8 cellular contexts compared by ENCODE assay signal in genomic region chr15:39783244-39783820, GRCh38. TPM values are rescaled to one million over a fixed set of nuclear protein-coding genes. Genes with fewer than 3 reads are reported as not detected.
DNase-seq lines count a peak whose midpoint lies in the region; ATAC-seq, FAIRE-seq and TF ChIP-seq lines count a peak whose summit lies in the region.

No MANE protein-coding gene starts in this region.

- H3K4me3 Mint-ChIP-seq in activated CD4-positive, alpha-beta T cell treated with anti-CD3 and anti-CD28 coated beads for 36 hours: peak overlapping the region; percentile 74
- peak overlapping the region; percentile 83 for H3K4me3 Mint-ChIP-seq in activated naive CD8-positive, alpha-beta T cell treated with anti-CD3 and anti-CD28 coated beads, Interleukin-2, amount 50 U/mL, for 24 hours

- peak overlapping the region; percentile 84 for H3K9ac ChIP-seq in keratinocyte (ENCODE audit: control insufficient read depth, extremely low read depth, insufficient read depth, low read length)

- TF ChIP-seq CTCF in keratinocyte (optimal IDR thresholded peaks at IDR 0.05 in 1 of 3, IDR thresholded peaks at IDR 0.05 in 1 of 3, conservative IDR thresholded peaks at IDR 0.05 in 1 of 3; ENCODE audit: extremely low read depth in 1 of 3, insufficient read depth in 2 of 3, low read length in 3 of 3): no peak

- H4K20me1 ChIP-seq in keratinocyte (ENCODE audit: control insufficient read depth, extremely low read depth, insufficient read depth, low read length): no peaks in the 10 kb centered on the region

- intact Hi-C loops in activated CD4-positive, alpha-beta T cell treated with anti-CD3 and anti-CD28 coated beads for 36 hours (cut with DNase I, micrococcal nuclease): loop anchor here (2.0 to 10.0 kb wide), 10 partner anchors 149 to 1229 kb away; partner anchors contain the start of genes BAHD1 (in 1 of the 2), BMF (in 1 of the 2), CCDC32 (in 1 of the 2) and EIF2AK4 (in 1 of the 2)

- POLR2A ChIA-PET in activated CD4-positive, alpha-beta T cell treated with anti-CD3 and anti-CD28 coated beads for 36 hours (lab: Charles Lee): interaction anchor here (0.6 kb wide), 2 partner anchors 1092 to 1451 kb away, joined by 3 to 10 read pairs; no protein-coding TSS in a partner anchor

- FAIRE-seq in keratinocyte (lab: Jason Lieb, UNC): no peak

- no peaks in the 10 kb centered on the region for H3K36me3 ChIP-seq in keratinocyte (ENCODE audit: control insufficient read depth in 2 of 2, extremely low read depth in 1 of 2, insufficient read depth in 2 of 2, low read length in 2 of 2)

- peaks cover 11% of the 10 kb centered on the region for H3K4me1 ChIP-seq in keratinocyte (ENCODE audit: control insufficient read depth, extremely low read depth, insufficient read depth, low read length)

- CTCF ChIA-PET in activated CD4-positive, alpha-beta T cell treated with anti-CD3 and anti-CD28 coated beads for 36 hours (lab: Charles Lee): interaction anchor here (0.6 to 2.0 kb wide), 7 partner anchors 16 to 495 kb away, joined by 3 to 11 read pairs (median 5); partner anchors contain the start of genes BUB1B and EIF2AK4

- peak overlapping the region; percentile 76 for H3K27ac ChIP-seq in keratinocyte (ENCODE audit: control insufficient read depth, insufficient read depth, low read length)
- peak overlapping the region; percentile 58 for H3K27ac ChIP-seq in temporal lobe (ENCODE audit: low read depth, low read length)

- H3K4me3 ChIP-seq in keratinocyte (ENCODE audit: control insufficient read depth in 2 of 3, extremely low read depth in 1 of 3, insufficient read depth in 2 of 3, low read depth in 1 of 3, low read length in 3 of 3): peak overlapping the region; percentile 73 to 86 (median 77)

- no peaks in the 10 kb centered on the region for H3K27me3 ChIP-seq in keratinocyte (ENCODE audit: control insufficient read depth, extremely low read depth, insufficient read depth, low read length)

- H2AFZ ChIP-seq in keratinocyte (ENCODE audit: control insufficient read depth, low read length): peak overlapping the region; percentile 96

- peak overlapping the region; percentile 84 for H3K27ac Mint-ChIP-seq in activated CD4-positive, alpha-beta T cell treated with anti-CD3 and anti-CD28 coated beads for 36 hours
- H3K27ac Mint-ChIP-seq in activated naive CD8-positive, alpha-beta T cell treated with anti-CD3 and anti-CD28 coated beads, Interleukin-2, amount 50 U/mL, for 24 hours: peak overlapping the region; percentile 62

- H3K36me3 Mint-ChIP-seq in activated CD4-positive, alpha-beta T cell treated with anti-CD3 and anti-CD28 coated beads for 36 hours (ENCODE audit: low read depth): peaks cover 2% of the 10 kb centered on the region
- no peaks in the 10 kb centered on the region for H3K36me3 Mint-ChIP-seq in activated naive CD8-positive, alpha-beta T cell treated with anti-CD3 and anti-CD28 coated beads, Interleukin-2, amount 50 U/mL, for 24 hours (ENCODE audit: low read depth)

- peak overlapping the region; percentile 94 for H3K4me2 ChIP-seq in keratinocyte (ENCODE audit: control insufficient read depth, extremely low read depth, insufficient read depth, low read depth, low read length)

- H3K9me3 ChIP-seq in keratinocyte (ENCODE audit: control insufficient read depth, low read depth, low read length): no peaks in the 10 kb centered on the region

- peaks cover 54% of the 10 kb centered on the region for H3K4me1 Mint-ChIP-seq in activated CD4-positive, alpha-beta T cell treated with anti-CD3 and anti-CD28 coated beads for 36 hours
- H3K4me1 Mint-ChIP-seq in activated naive CD8-positive, alpha-beta T cell treated with anti-CD3 and anti-CD28 coated beads, Interleukin-2, amount 50 U/mL, for 24 hours: peaks cover 50% of the 10 kb centered on the region

- no peak for ATAC-seq in activated CD4-positive, alpha-beta T cell treated with anti-CD3 and anti-CD28 coated beads for 36 hours
- ATAC-seq in activated naive CD8-positive, alpha-beta T cell treated with anti-CD3 and anti-CD28 coated beads, Interleukin-2, amount 50 U/mL, for 24 hours: no peak
- no peak for ATAC-seq in GM21825 (IDR thresholded peaks at IDR 0.05; ENCODE audit: unreplicated experiment)

- H3K9me3 Mint-ChIP-seq in activated CD4-positive, alpha-beta T cell treated with anti-CD3 and anti-CD28 coated beads for 36 hours (ENCODE audit: low read depth): no peaks in the 10 kb centered on the region
- no peaks in the 10 kb centered on the region for H3K9me3 Mint-ChIP-seq in activated naive CD8-positive, alpha-beta T cell treated with anti-CD3 and anti-CD28 coated beads, Interleukin-2, amount 50 U/mL, for 24 hours

- peaks cover 8% of the 10 kb centered on the region for H3K79me2 ChIP-seq in keratinocyte (ENCODE audit: control insufficient read depth, insufficient read depth, low read length)

- dilution Hi-C loops in keratinocyte (cut with MboI; ENCODE audit: extremely low pct_ligation_motif_present, low sequenced_read_pairs): no loop called here

- no peak for DNase-seq in activated CD4-positive, alpha-beta T cell treated with anti-CD3 and anti-CD28 coated beads for 36 hours
- DNase-seq in activated CD4-positive, alpha-beta T cell treated with anti-CD3 and anti-CD28 coated beads, Interleukin-2, amount 50 U/mL, for 48 hours: no peak
- no peak for DNase-seq in activated naive CD8-positive, alpha-beta T cell treated with anti-CD3 and anti-CD28 coated beads, Interleukin-2, amount 50 U/mL, for 24 hours
- no peak for DNase-seq in keratinocyte (ENCODE audit: low read depth, low spot score)
- DNase-seq in NOMO-1 treated with dmso at 0.1 percent for 144 hours (lab: John Stamatoyannopoulos, UW; ENCODE audit: unreplicated experiment): no peak
- no peak for DNase-seq in amygdala (lab: John Stamatoyannopoulos, UW)

- no peaks in the 10 kb centered on the region for H3K9me1 ChIP-seq in keratinocyte (ENCODE audit: control insufficient read depth, extremely low read depth, insufficient read depth, low read length)

- H3K27me3 Mint-ChIP-seq in activated CD4-positive, alpha-beta T cell treated with anti-CD3 and anti-CD28 coated beads for 36 hours: no peaks in the 10 kb centered on the region
- no peaks in the 10 kb centered on the region for H3K27me3 Mint-ChIP-seq in activated naive CD8-positive, alpha-beta T cell treated with anti-CD3 and anti-CD28 coated beads, Interleukin-2, amount 50 U/mL, for 24 hours

RNA-seq across cellular contexts. Expression of gene FSIP1, which starts 0.7 kb away (rescaled TPM):
- total RNA-seq in activated CD4-positive, alpha-beta T cell treated with anti-CD3 and anti-CD28 coated beads for 36 hours: under 1 TPM; 0.25 to 0.32 TPM
- 1.1 to 1.5 TPM (median 1.2 TPM) in 3 replicates for polyA plus RNA-seq in keratinocyte
- 1.8 TPM for polyA plus RNA-seq in keratinocyte (2011; ENCODE audit: low read depth)
- 1.3 and 2.2 TPM in 2 replicates for polyA plus RNA-seq in keratinocyte (2011; cell fraction: cytosol; rRNA removed)
- polyA plus RNA-seq in keratinocyte (2011; cell fraction: nucleus; rRNA removed): 1.0 and 1.5 TPM in 2 replicates
- polyA plus RNA-seq in keratinocyte (2012; ENCODE audit: low replicate concordance): 1.9 and 2.5 TPM in 2 replicates
- polyA minus RNA-seq in keratinocyte: 0.33 to 0.45 TPM (median 0.33 TPM) in 3 replicates
- polyA minus RNA-seq in keratinocyte (2011; cell fraction: cytosol; rRNA and poly(A)+ RNA removed): not detected
- 1.0 and 2.2 TPM in 2 replicates for polyA minus RNA-seq in keratinocyte (2011; cell fraction: nucleus; rRNA and poly(A)+ RNA removed)
- total RNA-seq in temporal lobe: 7.4 TPM
